Comparison of ENCODE assay signal across 1 cellular context in genomic region chr22:39997421-39997820, GRCh38.
TF ChIP-seq lines count a peak whose summit lies in the region.

No MANE protein-coding gene starts in this region.

TF ChIP-seq in H1, 55 proteins besides CTCF, POLR2A, EP300 and RAD21:
- TF ChIP-seq SAP30 (IDR thresholded peaks at IDR 0.05; ENCODE audit: insufficient read depth, insufficient replicate concordance, low read length) (no peak), FOSL1 (IDR thresholded peaks at IDR 0.05; ENCODE audit: insufficient read depth, low read depth, low read length) (no peak), KDM4A (IDR thresholded peaks at IDR 0.05; ENCODE audit: low read depth, low read length, severe bottlenecking) (no peak), RXRA (IDR thresholded peaks at IDR 0.05; ENCODE audit: insufficient read depth, low read depth, low read length) (no peak), SP1 (IDR thresholded peaks at IDR 0.05; ENCODE audit: low read depth, low read length) (no peak), RFX5 (IDR thresholded peaks at IDR 0.05; ENCODE audit: borderline replicate concordance, low read depth, low read length) (no peak), GABPA (IDR thresholded peaks at IDR 0.05; ENCODE audit: borderline replicate concordance, insufficient read depth, low read length) (no peak), POLR2AphosphoS5 (IDR thresholded peaks at IDR 0.05; ENCODE audit: low read depth, low read length) (no peak), CHD2 (IDR thresholded peaks at IDR 0.05; ENCODE audit: low read length) (no peak), GTF2F1 (IDR thresholded peaks at IDR 0.05; ENCODE audit: borderline replicate concordance, low read depth, low read length) (no peak), ZNF274 (IDR thresholded peaks at IDR 0.05; ENCODE audit: borderline replicate concordance, extremely low read depth, low read length) (no peak), NANOG (IDR thresholded peaks at IDR 0.05; ENCODE audit: insufficient read depth, low read depth, low read length, poor library complexity, severe bottlenecking) (no peak), JUN (IDR thresholded peaks at IDR 0.05; ENCODE audit: low read depth, low read length) (no peak), CBX5 (IDR thresholded peaks at IDR 0.05; ENCODE audit: low read depth, low read length) (no peak), EZH2 (IDR thresholded peaks at IDR 0.05; ENCODE audit: low read depth, low read length, severe bottlenecking) (no peak)
- TF ChIP-seq, protein P1, sequence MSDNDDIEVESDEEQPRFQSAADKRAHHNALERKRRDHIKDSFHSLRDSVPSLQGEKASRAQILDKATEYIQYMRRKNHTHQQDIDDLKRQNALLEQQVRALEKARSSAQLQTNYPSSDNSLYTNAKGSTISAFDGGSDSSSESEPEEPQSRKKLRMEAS (IDR thresholded peaks at IDR 0.05), result no peak
- TF ChIP-seq, protein P2, sequence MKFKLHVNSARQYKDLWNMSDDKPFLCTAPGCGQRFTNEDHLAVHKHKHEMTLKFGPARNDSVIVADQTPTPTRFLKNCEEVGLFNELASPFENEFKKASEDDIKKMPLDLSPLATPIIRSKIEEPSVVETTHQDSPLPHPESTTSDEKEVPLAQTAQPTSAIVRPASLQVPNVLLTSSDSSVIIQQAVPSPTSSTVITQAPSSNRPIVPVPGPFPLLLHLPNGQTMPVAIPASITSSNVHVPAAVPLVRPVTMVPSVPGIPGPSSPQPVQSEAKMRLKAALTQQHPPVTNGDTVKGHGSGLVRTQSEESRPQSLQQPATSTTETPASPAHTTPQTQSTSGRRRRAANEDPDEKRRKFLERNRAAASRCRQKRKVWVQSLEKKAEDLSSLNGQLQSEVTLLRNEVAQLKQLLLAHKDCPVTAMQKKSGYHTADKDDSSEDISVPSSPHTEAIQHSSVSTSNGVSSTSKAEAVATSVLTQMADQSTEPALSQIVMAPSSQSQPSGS (IDR thresholded peaks at IDR 0.05; ENCODE audit: low read length), result no peak
